10 cellular contexts compared by ENCODE assay signal in the genomic region with DNA sequence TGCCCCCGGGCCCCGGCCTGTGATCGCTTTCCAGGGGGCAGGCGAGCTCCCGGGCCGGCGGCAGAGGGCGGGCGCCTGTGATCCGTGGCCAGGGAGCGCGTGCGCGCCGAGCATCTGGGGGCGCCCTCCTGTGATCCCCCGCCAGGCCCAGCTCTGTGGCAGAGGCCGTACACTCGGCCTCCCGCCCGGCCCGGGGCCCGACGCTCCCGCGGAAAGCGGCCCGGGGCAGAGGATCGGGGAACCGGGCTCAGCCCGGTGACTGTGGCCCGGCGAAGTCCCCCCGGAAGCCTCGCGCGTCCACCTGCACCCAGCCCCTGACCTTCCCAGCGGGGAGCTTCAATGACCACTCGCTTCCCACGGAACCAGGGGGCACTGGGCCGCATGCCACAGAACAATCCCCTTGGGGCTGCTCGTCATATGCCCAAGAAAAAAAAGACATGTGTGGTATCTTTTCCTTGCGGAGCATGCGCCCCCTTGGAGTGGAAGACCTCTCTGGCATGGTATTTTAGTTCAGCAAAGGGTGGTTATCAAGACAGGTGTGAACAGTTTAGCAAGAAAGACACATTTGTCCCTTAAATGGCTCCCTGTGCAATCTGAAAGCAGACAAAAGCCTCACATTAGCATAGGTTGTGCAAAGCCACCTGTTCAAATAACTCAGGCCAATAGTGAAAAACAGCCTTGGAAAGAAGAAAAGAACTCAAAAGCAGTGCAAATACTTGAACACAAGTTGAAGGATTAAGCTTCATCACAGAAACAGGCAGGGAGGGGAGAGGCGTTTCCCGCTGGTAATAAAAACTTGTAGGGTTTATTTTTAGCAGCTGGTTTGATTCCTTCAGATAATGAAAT.
A peak's percentile ranks its signal among the peaks of the same experiment; 100 is the strongest.
DNase-seq lines count a peak whose midpoint lies in the region; ATAC-seq, FAIRE-seq and TF ChIP-seq lines count a peak whose summit lies in the region.
"Had no signal": no experiment of that assay in that cellular context is flagged by ENCODE, and none has a peak within 500 bp of the region (broad histone marks: within the 10 kb centered on the region; RNA-seq: fewer than 3 reads in every experiment).

No MANE protein-coding gene starts in this region.

- H3F3A ChIP-seq in PC-9 (ENCODE audit: insufficient read depth, low read depth), result no peaks in the 10 kb centered on the region

- FAIRE-seq in H1 (lab: Jason Lieb, UNC) (peak; percentile 45), small intestine (lab: Jason Lieb, UNC) (no peak)

- no peaks in the 10 kb centered on the region for H3K9me2 ChIP-seq in PC-9 (ENCODE audit: insufficient read depth)

- intact Hi-C loops in PC-9 (cut with micrococcal nuclease; ENCODE audit: unreplicated experiment), result no loop called here

- peak overlapping the region; percentile 13; the same call in 1 of the 2 replicates for H2AFZ ChIP-seq in H1 (ENCODE audit: low read length)
- peak overlapping the region; percentile 68 for H2AFZ ChIP-seq in osteoblast (ENCODE audit: low read length)
- no peak overlapping the region for H2AFZ ChIP-seq in PC-9

- H3K4ac ChIP-seq in H1 (replicated peaks; ENCODE audit: insufficient read length, low read depth, low read length), result no peak overlapping the region

- no peak for TF ChIP-seq POLR2A in H1 (IDR thresholded peaks at IDR 0.05; ENCODE audit: control extremely low read depth in 1 of 2, low read depth in 2 of 2, low read length in 2 of 2)

- DNase-seq in EH (ENCODE audit: low read depth) (peak; percentile 8), NCI-H2029 treated with DMSO at 0.1 percent for 48 hours (lab: John Stamatoyannopoulos, UW) (peak; percentile 82), H1 (ENCODE audit: low read depth in 1 of 2, low spot score in 2 of 2) (peak in 1 of 2 experiments; percentile 56), osteoblast (ENCODE audit: insufficient read length, low spot score, missing footprints) (peak; percentile 72), PC-9 (no peak), GM10266 (ENCODE audit: extremely low spot score) (no peak), small intestine (no peak)
- DNase-seq: adrenal gland, left cardiac atrium had no signal

- H2BK12ac ChIP-seq in H1 (ENCODE audit: low read depth, low read length), result no peak overlapping the region

- no peak overlapping the region for H2BK15ac ChIP-seq in H1 (ENCODE audit: low read length)

- peaks cover 0 to 10% (median 6%) of the 10 kb centered on the region in 4 experiments; a peak in 5 of 7 replicates for H3K4me1 ChIP-seq in H1 (replicated peaks in 1 of 4; ENCODE audit: control insufficient read depth in 3 of 4, insufficient read depth in 4 of 4, low read length in 3 of 4)
- peaks cover 10% of the 10 kb centered on the region for H3K4me1 ChIP-seq in osteoblast (ENCODE audit: insufficient read depth, low read length)
- no peaks in the 10 kb centered on the region for H3K4me1 ChIP-seq in PC-9 (replicated peaks; ENCODE audit: insufficient read depth)
- H3K4me1 ChIP-seq in small intestine (ENCODE audit: control insufficient read depth in 2 of 2, insufficient read depth in 1 of 2, low read depth in 1 of 2, low read length in 1 of 2), result no peaks in the 10 kb centered on the region

- H3K27ac ChIP-seq in H1 (ENCODE audit: low read depth, low read length) (no peak overlapping the region), osteoblast (ENCODE audit: low read depth, low read length) (no peak overlapping the region), PC-9 (no peak overlapping the region), small intestine (ENCODE audit: low read depth in 1 of 2, low read length in 1 of 2) (no peak overlapping the region)
- H3K27ac ChIP-seq: adrenal gland had no signal

- H3K18ac ChIP-seq in H1 (ENCODE audit: extremely low read depth, low read length), result no peak overlapping the region

- H2BK5ac ChIP-seq in H1 (ENCODE audit: low read depth, low read length), result no peak overlapping the region

- no peak for TF ChIP-seq EP300 in H1 (IDR thresholded peaks at IDR 0.05; ENCODE audit: borderline replicate concordance in 1 of 2, low read depth in 2 of 2, low read length in 2 of 2)

- ATAC-seq in GM18517 (IDR thresholded peaks at IDR 0.05; ENCODE audit: unreplicated experiment), result no peak

- H3K27me3 ChIP-seq in H1 (replicated peaks in 1 of 4; ENCODE audit: control insufficient read depth in 3 of 4, extremely low read depth in 1 of 4, insufficient read depth in 3 of 4, low read length in 3 of 4) (peaks cover 0 to 2% (median 0%) of the 10 kb centered on the region in 4 experiments; a peak in 2 of 7 replicates), osteoblast (ENCODE audit: insufficient read depth, low read length) (no peaks in the 10 kb centered on the region), PC-9 (ENCODE audit: insufficient read depth, low read depth) (0 out of 2 replicates have a peak, but pooled peaks cover 8% of the 10 kb centered on the region), small intestine (ENCODE audit: control insufficient read depth in 2 of 2, insufficient read depth in 2 of 2, low read length in 2 of 2) (peaks cover 0 to 4% of the 10 kb centered on the region in 2 donors)

- no peaks in the 10 kb centered on the region for H3K79me2 ChIP-seq in H1 (ENCODE audit: control insufficient read depth in 1 of 2, insufficient read depth in 2 of 2, low read length in 2 of 2)
- no peaks in the 10 kb centered on the region for H3K79me2 ChIP-seq in osteoblast (ENCODE audit: insufficient read depth, low read length)
- H3K79me2 ChIP-seq in PC-9 (ENCODE audit: low read depth), result no peaks in the 10 kb centered on the region

- H2BK120ac ChIP-seq in H1 (replicated peaks; ENCODE audit: low read depth, low read length), result no peak overlapping the region

- peak overlapping the region; percentile 35 for H4K91ac ChIP-seq in H1 (replicated peaks; ENCODE audit: insufficient read length, low read length)

- no peak overlapping the region for H2AK5ac ChIP-seq in H1 (ENCODE audit: low read depth, low read length)

- CTCF ChIA-PET in H1 (lab: Charles Lee; ENCODE audit: partially characterized antibody), result interaction anchor here (0.7 to 2.0 kb wide), 9 partner anchors 10 to 307 kb away, joined by 3 to 8 read pairs (median 5); no protein-coding TSS in a partner anchor
- CTCF ChIA-PET in PC-9 (lab: Charles Lee), result no interaction called here

- H4K20me1 ChIP-seq in H1 (replicated peaks in 1 of 2; ENCODE audit: control insufficient read depth in 1 of 2, insufficient read depth in 2 of 2, low read length in 2 of 2) (no peaks in the 10 kb centered on the region), osteoblast (ENCODE audit: insufficient read depth, low read length) (no peaks in the 10 kb centered on the region), PC-9 (ENCODE audit: insufficient read depth) (no peaks in the 10 kb centered on the region)

- H3K4me3 ChIP-seq in H1 (ENCODE audit: extremely low read depth in 1 of 4, insufficient read depth in 2 of 4, low read depth in 3 of 4, low read length in 4 of 4) (peak overlapping the region in 3 of 4 experiments; percentile 12 to 50 (median 17); a peak in 4 of 8 replicates), osteoblast (ENCODE audit: insufficient read depth, low read length) (peak overlapping the region; percentile 65), PC-9 (no peak overlapping the region), small intestine (ENCODE audit: low read depth in 1 of 2, low read length in 2 of 2) (no peak overlapping the region)
- H3K4me3 ChIP-seq: adrenal gland had no signal

- H3K56ac ChIP-seq in H1 (replicated peaks; ENCODE audit: insufficient read length, low read depth, low read length), result no peak overlapping the region

- no peak for TF ChIP-seq RAD21 in H1 (IDR thresholded peaks at IDR 0.05 in 1 of 2, conservative IDR thresholded peaks at IDR 0.05 in 1 of 2; ENCODE audit: low read depth in 2 of 2, low read length in 2 of 2)

- H4K5ac ChIP-seq in H1 (ENCODE audit: insufficient read length, low read depth, low read length), result peak overlapping the region; percentile 20

- H3K23me2 ChIP-seq in H1 (ENCODE audit: low read depth, low read length), result no peaks in the 10 kb centered on the region

- no peak overlapping the region for H3K9ac ChIP-seq in H1 (replicated peaks in 1 of 4; ENCODE audit: extremely low read depth in 1 of 4, low read depth in 3 of 4, low read length in 3 of 4)

- no peaks in the 10 kb centered on the region for H3K79me1 ChIP-seq in H1 (ENCODE audit: low read depth, low read length)

- peak overlapping the region; percentile 76; the same call in 1 of the 2 replicates for H4K8ac ChIP-seq in H1 (ENCODE audit: extremely low read depth, insufficient read depth, low read length)

- TF ChIP-seq CTCF in H1 (IDR thresholded peaks at IDR 0.05; ENCODE audit: control extremely low read depth in 1 of 3, insufficient read depth in 1 of 3, low read depth in 1 of 3, low read length in 3 of 3) (peak in 1 of 3 experiments; percentile 4; a peak in 1 of 4 replicates), osteoblast (IDR thresholded peaks at IDR 0.05; ENCODE audit: extremely low read depth, low read depth, low read length) (no peak), PC-9 (conservative IDR thresholded peaks at IDR 0.05) (no peak), GM10266 (IDR thresholded peaks at IDR 0.05; ENCODE audit: control insufficient read depth, insufficient read depth, low read depth, missing control alignments) (no peak)

- H3K14ac ChIP-seq in H1 (ENCODE audit: insufficient read length), result no peak overlapping the region

- 20% methylated on average over 40 of the region's 46 CpGs; no CpG with 5 or more reads in 1 of the 2 experiments for WGBS in H1 (ENCODE audit: extremely low coverage in 1 of 2, insufficient coverage in 1 of 2, insufficient read length in 1 of 2, insufficient replicate concordance in 2 of 2, low coverage in 1 of 2, low lambda C conversion rate in 2 of 2, missing lambda C conversion rate in 1 of 2), 2 experiments
- WGBS in small intestine, 3 donors, result 5 to 8% (median 7%) methylated on average over 41 to 46 of the region's 46 CpGs

- no peak overlapping the region for H3K23ac ChIP-seq in H1 (ENCODE audit: insufficient read length)

- H3K36me3 ChIP-seq in H1 (ENCODE audit: control insufficient read depth in 2 of 4, insufficient read depth in 4 of 4, low read length in 3 of 4) (no peaks in the 10 kb centered on the region), osteoblast (ENCODE audit: insufficient read depth, low read length) (no peaks in the 10 kb centered on the region), PC-9 (ENCODE audit: low read depth) (no peaks in the 10 kb centered on the region), small intestine (ENCODE audit: control insufficient read depth in 2 of 2, insufficient read depth in 2 of 2, low read length in 2 of 2) (no peaks in the 10 kb centered on the region)
- H3K36me3 ChIP-seq: adrenal gland had no signal

- H2BK20ac ChIP-seq in H1 (ENCODE audit: low read length), result 0 out of 2 replicates have a peak overlapping the region, but pooled peaks have one; percentile 52

- BruUV-seq in PC-9 (replicated peaks; lab: Mats Ljungman, UMichigan), result no TSS peak

- POLR2A ChIA-PET in H1 (lab: Charles Lee; ENCODE audit: partially characterized antibody), result interaction anchor here (0.7 to 1.2 kb wide), 3 partner anchors 10 to 334 kb away, joined by 3 read pairs; no protein-coding TSS in a partner anchor
- POLR2A ChIA-PET in PC-9 (lab: Charles Lee; ENCODE audit: unreplicated experiment), result no interaction called here

- H3K9me3 ChIP-seq in H1 (ENCODE audit: insufficient read depth in 2 of 2, low read depth in 1 of 2, low read length in 1 of 2), result no peaks in the 10 kb centered on the region
- no peaks in the 10 kb centered on the region for H3K9me3 ChIP-seq in osteoblast (ENCODE audit: low read depth, low read length)
- H3K9me3 ChIP-seq in PC-9 (ENCODE audit: insufficient read depth, low read depth), result no peaks in the 10 kb centered on the region
- H3K9me3 ChIP-seq in small intestine (ENCODE audit: control insufficient read depth, low read depth), result no peaks in the 10 kb centered on the region
- H3K9me3 ChIP-seq: adrenal gland had no signal

- H3K4me2 ChIP-seq in H1 (ENCODE audit: insufficient read depth in 1 of 2, low read depth in 2 of 2, low read length in 2 of 2) (peak overlapping the region; percentile 41 to 57), osteoblast (ENCODE audit: insufficient read depth, low read length) (peak overlapping the region; percentile 81), PC-9 (no peak overlapping the region)

Comparison
In these comparisons a context has a peak if more than half of its experiments do, and no peak if none do; other contexts are left out.
1. DNase-seq: peak in EH (single experiment), NCI-H2029 treated with DMSO at 0.1 percent for 48 hours (single experiment) and osteoblast (single experiment); none in PC-9 (0 of 2), GM10266 (single experiment) and small intestine (single experiment).
2. H3K4me3 ChIP-seq: peak in H1 (3 of 4) and osteoblast (single experiment); none in PC-9 (single experiment) and small intestine (0 of 2).